ENCODE assay signal across 8 cellular contexts in the genomic region with DNA sequence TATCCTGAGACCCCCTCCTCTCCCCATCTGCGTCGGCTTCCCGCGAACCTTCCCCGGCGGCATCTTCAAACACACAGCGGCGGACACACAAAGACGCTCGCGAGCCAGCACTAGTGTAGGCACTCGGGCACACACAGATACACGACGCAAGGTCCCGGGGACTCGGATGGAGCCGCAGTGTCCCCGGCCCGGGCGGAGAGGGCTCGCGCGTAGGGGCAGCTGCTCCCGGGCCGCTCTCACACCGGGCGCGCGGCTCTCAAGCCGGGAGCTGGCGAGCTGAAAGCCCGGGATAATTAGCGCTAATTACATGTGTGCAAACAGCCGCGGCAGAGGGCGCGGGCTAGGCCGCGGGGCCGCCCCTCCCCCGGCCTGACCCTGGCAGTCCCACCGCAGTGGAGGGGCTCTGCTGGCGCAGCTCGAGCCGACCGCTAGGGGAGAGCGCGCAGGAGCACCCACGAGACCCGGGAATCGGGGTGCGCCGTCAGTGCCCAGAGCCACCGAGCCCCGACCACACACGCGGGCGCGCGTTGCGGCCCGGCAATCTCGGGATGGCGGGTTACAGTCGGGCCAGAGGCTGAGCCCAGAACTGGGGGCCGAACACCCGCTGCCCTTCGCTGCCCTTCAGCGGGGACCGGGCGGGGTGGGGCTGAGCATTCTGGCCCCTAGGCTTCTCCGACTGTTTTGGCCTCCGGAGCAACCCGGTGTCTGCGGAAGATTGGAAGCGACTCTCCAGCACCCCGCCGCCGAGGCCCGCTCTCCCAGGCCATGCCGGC.
DNase-seq lines count a peak whose midpoint lies in the region; ATAC-seq, FAIRE-seq and TF ChIP-seq lines count a peak whose summit lies in the region.

No MANE protein-coding gene starts in this region.

- no peaks in the 10 kb centered on the region for H3K9me3 ChIP-seq in thoracic aorta

- H3K36me3 ChIP-seq in bronchial epithelial cell (ENCODE audit: control insufficient read depth, insufficient read depth, low read length) (no peaks in the 10 kb centered on the region), thoracic aorta (no peaks in the 10 kb centered on the region)

- TF ChIP-seq CTCF in GM10248 (IDR thresholded peaks at IDR 0.05; ENCODE audit: control extremely low read depth, extremely low read depth, low read depth, missing control alignments) (no peak), bronchial epithelial cell (IDR thresholded peaks at IDR 0.05; ENCODE audit: insufficient read depth, low read length, severe bottlenecking) (peak; percentile 33), thoracic aorta (IDR thresholded peaks at IDR 0.05) (peak; percentile 48)

- ATAC-seq in left colon (peak; percentile 67), thoracic aorta (ENCODE audit: insufficient number of reproducible peaks, low FRiP score, low read depth) (no peak), HG02610 (IDR thresholded peaks at IDR 0.05; ENCODE audit: unreplicated experiment) (no peak)

- POLR2A ChIA-PET in GM10248 (lab: Yijun Ruan, JAX) = no interaction called here

- peak overlapping the region in 1 of 2 donors; percentile 25 for H3K27ac ChIP-seq in thoracic aorta

- no peak for FAIRE-seq in bronchial epithelial cell (lab: Jason Lieb, UNC)

- peak; percentile 49 for DNase-seq in GM10248 (ENCODE audit: extremely low spot score)
- DNase-seq in NCI-H2029 (lab: John Stamatoyannopoulos, UW) = peak; percentile 87
- DNase-seq in bronchial epithelial cell (ENCODE audit: low read depth) = no peak
- peak in 1 of 2 donors; percentile 66 for DNase-seq in left colon
- no peak for DNase-seq in thoracic aorta (ENCODE audit: low spot score)
- no peak for DNase-seq in amniotic stem cell (lab: John Stamatoyannopoulos, UW)
- no peak for DNase-seq in KG1 (lab: John Stamatoyannopoulos, UW)

- H3K4me1 ChIP-seq in thoracic aorta (ENCODE audit: control insufficient read depth in 1 of 2, low read depth in 2 of 2) = peaks cover 11 to 27% of the 10 kb centered on the region in 2 donors

- intact Hi-C loops in left colon (cut with DNase I, micrococcal nuclease) = loop anchor here (5.0 kb wide), 2 partner anchors 267 to 272 kb away; a partner anchor contains a TSS

- H3K4me3 ChIP-seq in bronchial epithelial cell (ENCODE audit: low read depth, low read length) (peak overlapping the region; percentile 8), thoracic aorta (peak overlapping the region; percentile 73)

- CTCF ChIA-PET in GM10248 (lab: Yijun Ruan, JAX) = interaction anchor here (0.7 to 4.0 kb wide), 31 partner anchors 7 to 531 kb away, joined by 3 to 60 read pairs (median 5); a partner anchor contains a TSS

- H3K27me3 ChIP-seq in bronchial epithelial cell (ENCODE audit: control insufficient read depth, insufficient read depth, low read length) (peaks cover 30% of the 10 kb centered on the region), thoracic aorta (replicated peaks; ENCODE audit: insufficient read depth) (no peaks in the 10 kb centered on the region)

Comparison
In these comparisons a context has a peak if more than half of its experiments do, and no peak if none do; other contexts are left out.
1. DNase-seq: peak in GM10248 (single experiment) and NCI-H2029 (single experiment); none in bronchial epithelial cell (single experiment), thoracic aorta (single experiment), amniotic stem cell (single experiment) and KG1 (single experiment).